1 cellular context compared by ENCODE assay signal in genomic region chr3:137084579-137084978, GRCh38.
TF ChIP-seq lines count a peak whose summit lies in the region.

No MANE protein-coding gene starts in this region.

TF ChIP-seq in WTC11, 78 proteins besides CTCF, POLR2A, EP300 and RAD21 (continued from another document):
- TF ChIP-seq, protein P1, sequence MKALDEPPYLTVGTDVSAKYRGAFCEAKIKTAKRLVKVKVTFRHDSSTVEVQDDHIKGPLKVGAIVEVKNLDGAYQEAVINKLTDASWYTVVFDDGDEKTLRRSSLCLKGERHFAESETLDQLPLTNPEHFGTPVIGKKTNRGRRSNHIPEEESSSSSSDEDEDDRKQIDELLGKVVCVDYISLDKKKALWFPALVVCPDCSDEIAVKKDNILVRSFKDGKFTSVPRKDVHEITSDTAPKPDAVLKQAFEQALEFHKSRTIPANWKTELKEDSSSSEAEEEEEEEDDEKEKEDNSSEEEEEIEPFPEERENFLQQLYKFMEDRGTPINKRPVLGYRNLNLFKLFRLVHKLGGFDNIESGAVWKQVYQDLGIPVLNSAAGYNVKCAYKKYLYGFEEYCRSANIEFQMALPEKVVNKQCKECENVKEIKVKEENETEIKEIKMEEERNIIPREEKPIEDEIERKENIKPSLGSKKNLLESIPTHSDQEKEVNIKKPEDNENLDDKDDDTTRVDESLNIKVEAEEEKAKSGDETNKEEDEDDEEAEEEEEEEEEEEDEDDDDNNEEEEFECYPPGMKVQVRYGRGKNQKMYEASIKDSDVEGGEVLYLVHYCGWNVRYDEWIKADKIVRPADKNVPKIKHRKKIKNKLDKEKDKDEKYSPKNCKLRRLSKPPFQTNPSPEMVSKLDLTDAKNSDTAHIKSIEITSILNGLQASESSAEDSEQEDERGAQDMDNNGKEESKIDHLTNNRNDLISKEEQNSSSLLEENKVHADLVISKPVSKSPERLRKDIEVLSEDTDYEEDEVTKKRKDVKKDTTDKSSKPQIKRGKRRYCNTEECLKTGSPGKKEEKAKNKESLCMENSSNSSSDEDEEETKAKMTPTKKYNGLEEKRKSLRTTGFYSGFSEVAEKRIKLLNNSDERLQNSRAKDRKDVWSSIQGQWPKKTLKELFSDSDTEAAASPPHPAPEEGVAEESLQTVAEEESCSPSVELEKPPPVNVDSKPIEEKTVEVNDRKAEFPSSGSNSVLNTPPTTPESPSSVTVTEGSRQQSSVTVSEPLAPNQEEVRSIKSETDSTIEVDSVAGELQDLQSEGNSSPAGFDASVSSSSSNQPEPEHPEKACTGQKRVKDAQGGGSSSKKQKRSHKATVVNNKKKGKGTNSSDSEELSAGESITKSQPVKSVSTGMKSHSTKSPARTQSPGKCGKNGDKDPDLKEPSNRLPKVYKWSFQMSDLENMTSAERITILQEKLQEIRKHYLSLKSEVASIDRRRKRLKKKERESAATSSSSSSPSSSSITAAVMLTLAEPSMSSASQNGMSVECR (CRISPR knock-in tag; IDR thresholded peaks at IDR 0.05; ENCODE audit: borderline replicate concordance): no peak
- TF ChIP-seq EMX1 (CRISPR knock-in tag; IDR thresholded peaks at IDR 0.05) (no peak), USF1 (CRISPR knock-in tag; IDR thresholded peaks at IDR 0.05) (no peak)
TF ChIP-seq in WTC11: peak in this region for 0.
